Comparison of ENCODE assay signal across 8 cellular contexts in genomic region chr11:102780491-102780918, GRCh38. TPM values are rescaled to one million over a fixed set of nuclear protein-coding genes. Genes with fewer than 3 reads are reported as not detected.
A peak's percentile ranks its signal among the peaks of the same experiment; 100 is the strongest.
DNase-seq lines count a peak whose midpoint lies in the region; ATAC-seq and TF ChIP-seq lines count a peak whose summit lies in the region.

Gene MMP10, minus strand, starts transcription at chr11:102780628. Its CDS starts 37 bp downstream, at chr11:102780591.

- no peak for ATAC-seq in HG03139 (IDR thresholded peaks at IDR 0.05; ENCODE audit: unreplicated experiment)
- no peak for ATAC-seq in activated naive CD8-positive, alpha-beta T cell treated with anti-CD3 and anti-CD28 coated beads, Interleukin-2, amount 50 U/mL, for 24 hours

- TF ChIP-seq RAD21 in SK-N-SH (IDR thresholded peaks at IDR 0.05; ENCODE audit: low read length), result peak; percentile 34; the same call in 1 of the 2 replicates

- H3K36me3 Mint-ChIP-seq in CD14-positive monocyte, result no peaks in the 10 kb centered on the region
- no peaks in the 10 kb centered on the region for H3K36me3 Mint-ChIP-seq in activated naive CD8-positive, alpha-beta T cell treated with anti-CD3 and anti-CD28 coated beads, Interleukin-2, amount 50 U/mL, for 24 hours (ENCODE audit: low read depth)

- H4K20me1 ChIP-seq in SK-N-SH (ENCODE audit: insufficient read depth), result no peaks in the 10 kb centered on the region

- peaks cover 5 to 11% (median 9%) of the 10 kb centered on the region in 3 donors for H3K27me3 Mint-ChIP-seq in CD14-positive monocyte (ENCODE audit: low read depth in 3 of 3)
- H3K27me3 Mint-ChIP-seq in activated naive CD8-positive, alpha-beta T cell treated with anti-CD3 and anti-CD28 coated beads, Interleukin-2, amount 50 U/mL, for 24 hours, result peaks cover 6% of the 10 kb centered on the region

- H3K9me2 ChIP-seq in SK-N-SH, result no peaks in the 10 kb centered on the region

- H3K79me2 ChIP-seq in SK-N-SH (ENCODE audit: insufficient read depth), result no peaks in the 10 kb centered on the region

- no peak within 1 kb of the TSS for H3K9ac ChIP-seq in SK-N-SH

- peak; percentile 36 for TF ChIP-seq CTCF in CD14-positive monocyte (IDR thresholded peaks at IDR 0.05)
- peak; percentile 65 for TF ChIP-seq CTCF in HFF-Myc (IDR thresholded peaks at IDR 0.05; ENCODE audit: low read depth, low read length, missing control alignments)
- TF ChIP-seq CTCF in SK-N-SH (IDR thresholded peaks at IDR 0.05), result peak; percentile 70

- H3K27me3 ChIP-seq in SK-N-SH (ENCODE audit: insufficient read depth), result no peaks in the 10 kb centered on the region

- POLR2A ChIA-PET in SK-N-SH (lab: Yijun Ruan, JAX), result no interaction called here

- H3K27ac Mint-ChIP-seq in CD14-positive monocyte, result no peak within 1 kb of the TSS
- H3K27ac Mint-ChIP-seq in activated naive CD8-positive, alpha-beta T cell treated with anti-CD3 and anti-CD28 coated beads, Interleukin-2, amount 50 U/mL, for 24 hours, result no peak within 1 kb of the TSS

- peaks cover 0 to 10% of the 10 kb centered on the region in 2 experiments; a peak in 2 of 4 replicates for H3K4me1 ChIP-seq in SK-N-SH (ENCODE audit: control insufficient read depth in 1 of 2, insufficient read depth in 2 of 2, low read depth in 1 of 2, low read length in 1 of 2)

- H3K9me3 ChIP-seq in SK-N-SH, result no peaks in the 10 kb centered on the region

- H3K9me3 Mint-ChIP-seq in CD14-positive monocyte, result peaks cover 0 to 1% (median 0%) of the 10 kb centered on the region in 7 donors
- peaks cover 3% of the 10 kb centered on the region for H3K9me3 Mint-ChIP-seq in activated naive CD8-positive, alpha-beta T cell treated with anti-CD3 and anti-CD28 coated beads, Interleukin-2, amount 50 U/mL, for 24 hours

- peaks cover 4% of the 10 kb centered on the region for H3F3A ChIP-seq in SK-N-SH (replicated peaks; ENCODE audit: insufficient read depth)

- H2AFZ ChIP-seq in SK-N-SH (ENCODE audit: low read depth), result peak within 1 kb of the TSS; percentile 63; the same call in 1 of the 2 replicates

- TF ChIP-seq EP300 in SK-N-SH (IDR thresholded peaks at IDR 0.05; ENCODE audit: borderline replicate concordance in 1 of 2, low read depth in 1 of 2, low read length in 1 of 2), result no peak

- H3K36me3 ChIP-seq in SK-N-SH (replicated peaks in 1 of 2; ENCODE audit: control insufficient read depth in 1 of 2, insufficient read depth in 2 of 2, low read length in 1 of 2), result no peaks in the 10 kb centered on the region

- CTCF ChIA-PET in SK-N-SH (lab: Yijun Ruan, JAX), result interaction anchor here (1.0 to 1.6 kb wide), 2 partner anchors 11 to 13 kb away, joined by 3 to 7 read pairs; no protein-coding TSS in a partner anchor

- DNase-seq in CD14-positive monocyte (ENCODE audit: low spot score) (no peak), HFF-Myc (ENCODE audit: extremely low read depth, low read depth) (peak; percentile 50), SK-N-SH (no peak), iPS-NIHi11 (ENCODE audit: low spot score) (peak; percentile 69), NOMO-1 (lab: John Stamatoyannopoulos, UW; ENCODE audit: unreplicated experiment in 2 of 2) (no peak)
- DNase-seq in activated naive CD4-positive, alpha-beta T cell treated with Interleukin-2 at 50 U/mL for 16 hours, result no peak
- DNase-seq in activated naive CD8-positive, alpha-beta T cell treated with anti-CD3 and anti-CD28 coated beads, Interleukin-2, amount 50 U/mL, for 24 hours, result no peak

- no peaks in the 10 kb centered on the region for H3K4me1 Mint-ChIP-seq in CD14-positive monocyte
- H3K4me1 Mint-ChIP-seq in activated naive CD8-positive, alpha-beta T cell treated with anti-CD3 and anti-CD28 coated beads, Interleukin-2, amount 50 U/mL, for 24 hours, result no peaks in the 10 kb centered on the region

- 3% methylated on average over 2 of the region's 2 CpGs for WGBS in SK-N-SH (ENCODE audit: low lambda C conversion rate)

- H3K4me3 ChIP-seq in HFF-Myc (replicated peaks; ENCODE audit: low read depth, low read length) (no peak within 1 kb of the TSS), SK-N-SH (ENCODE audit: low read depth in 2 of 2, low read length in 1 of 2) (no peak within 1 kb of the TSS; a peak in 1 of 4 replicates)

- intact Hi-C loops in CD14-positive monocyte (cut with micrococcal nuclease), result no loop called here

- no peak within 1 kb of the TSS; the same call in 1 of the 2 replicates for H3K4me2 ChIP-seq in SK-N-SH

- peak within 1 kb of the TSS in 1 of 2 donors; percentile 37 for H3K4me3 Mint-ChIP-seq in CD14-positive monocyte
- no peak within 1 kb of the TSS for H3K4me3 Mint-ChIP-seq in activated naive CD8-positive, alpha-beta T cell treated with anti-CD3 and anti-CD28 coated beads, Interleukin-2, amount 50 U/mL, for 24 hours

- H3K27ac ChIP-seq in SK-N-SH (ENCODE audit: low read depth in 2 of 2, low read length in 1 of 2), result peak within 1 kb of the TSS in 1 of 2 experiments; percentile 14; a peak in 1 of 4 replicates

TF ChIP-seq in SK-N-SH, 30 proteins besides CTCF, POLR2A, EP300 and RAD21:
- no peak for TF ChIP-seq MEF2A (IDR thresholded peaks at IDR 0.05; ENCODE audit: borderline replicate concordance, low read depth)
- no peak for TF ChIP-seq ELF1 (IDR thresholded peaks at IDR 0.05)
- peak; percentile 11; the same call in 1 of the 2 replicates for TF ChIP-seq NFIC (IDR thresholded peaks at IDR 0.05; ENCODE audit: borderline replicate concordance)
- TF ChIP-seq JUND (IDR thresholded peaks at IDR 0.05), result peak; percentile 62
- TF ChIP-seq, protein P1, sequence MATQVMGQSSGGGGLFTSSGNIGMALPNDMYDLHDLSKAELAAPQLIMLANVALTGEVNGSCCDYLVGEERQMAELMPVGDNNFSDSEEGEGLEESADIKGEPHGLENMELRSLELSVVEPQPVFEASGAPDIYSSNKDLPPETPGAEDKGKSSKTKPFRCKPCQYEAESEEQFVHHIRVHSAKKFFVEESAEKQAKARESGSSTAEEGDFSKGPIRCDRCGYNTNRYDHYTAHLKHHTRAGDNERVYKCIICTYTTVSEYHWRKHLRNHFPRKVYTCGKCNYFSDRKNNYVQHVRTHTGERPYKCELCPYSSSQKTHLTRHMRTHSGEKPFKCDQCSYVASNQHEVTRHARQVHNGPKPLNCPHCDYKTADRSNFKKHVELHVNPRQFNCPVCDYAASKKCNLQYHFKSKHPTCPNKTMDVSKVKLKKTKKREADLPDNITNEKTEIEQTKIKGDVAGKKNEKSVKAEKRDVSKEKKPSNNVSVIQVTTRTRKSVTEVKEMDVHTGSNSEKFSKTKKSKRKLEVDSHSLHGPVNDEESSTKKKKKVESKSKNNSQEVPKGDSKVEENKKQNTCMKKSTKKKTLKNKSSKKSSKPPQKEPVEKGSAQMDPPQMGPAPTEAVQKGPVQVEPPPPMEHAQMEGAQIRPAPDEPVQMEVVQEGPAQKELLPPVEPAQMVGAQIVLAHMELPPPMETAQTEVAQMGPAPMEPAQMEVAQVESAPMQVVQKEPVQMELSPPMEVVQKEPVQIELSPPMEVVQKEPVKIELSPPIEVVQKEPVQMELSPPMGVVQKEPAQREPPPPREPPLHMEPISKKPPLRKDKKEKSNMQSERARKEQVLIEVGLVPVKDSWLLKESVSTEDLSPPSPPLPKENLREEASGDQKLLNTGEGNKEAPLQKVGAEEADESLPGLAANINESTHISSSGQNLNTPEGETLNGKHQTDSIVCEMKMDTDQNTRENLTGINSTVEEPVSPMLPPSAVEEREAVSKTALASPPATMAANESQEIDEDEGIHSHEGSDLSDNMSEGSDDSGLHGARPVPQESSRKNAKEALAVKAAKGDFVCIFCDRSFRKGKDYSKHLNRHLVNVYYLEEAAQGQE (IDR thresholded peaks at IDR 0.05; ENCODE audit: low read depth, low read length), result no peak
- TF ChIP-seq, protein P2, sequence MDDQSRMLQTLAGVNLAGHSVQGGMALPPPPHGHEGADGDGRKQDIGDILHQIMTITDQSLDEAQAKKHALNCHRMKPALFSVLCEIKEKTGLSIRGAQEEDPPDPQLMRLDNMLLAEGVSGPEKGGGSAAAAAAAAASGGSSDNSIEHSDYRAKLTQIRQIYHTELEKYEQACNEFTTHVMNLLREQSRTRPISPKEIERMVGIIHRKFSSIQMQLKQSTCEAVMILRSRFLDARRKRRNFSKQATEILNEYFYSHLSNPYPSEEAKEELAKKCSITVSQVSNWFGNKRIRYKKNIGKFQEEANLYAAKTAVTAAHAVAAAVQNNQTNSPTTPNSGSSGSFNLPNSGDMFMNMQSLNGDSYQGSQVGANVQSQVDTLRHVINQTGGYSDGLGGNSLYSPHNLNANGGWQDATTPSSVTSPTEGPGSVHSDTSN (IDR thresholded peaks at IDR 0.05), result peak; percentile 33
- TF ChIP-seq GATA2 (CRISPR knock-in tag; IDR thresholded peaks at IDR 0.05), result no peak
- no peak for TF ChIP-seq USF2 (IDR thresholded peaks at IDR 0.05; ENCODE audit: borderline replicate concordance, low read depth, low read length)
- no peak for TF ChIP-seq POLR2AphosphoS5 (IDR thresholded peaks at IDR 0.05; ENCODE audit: low read depth, low read length)
- TF ChIP-seq MAX (IDR thresholded peaks at IDR 0.05; ENCODE audit: low read depth), result no peak
- no peak for TF ChIP-seq EZH2phosphoT487 (IDR thresholded peaks at IDR 0.05; ENCODE audit: borderline replicate concordance, low read depth)
- TF ChIP-seq SMC3 (IDR thresholded peaks at IDR 0.05; ENCODE audit: low read depth, low read length), result peak; percentile 45
- peak; percentile 79 for TF ChIP-seq FOSL2 (IDR thresholded peaks at IDR 0.05; ENCODE audit: borderline replicate concordance, low read depth)
- TF ChIP-seq SIN3A (IDR thresholded peaks at IDR 0.05; ENCODE audit: borderline replicate concordance, low read depth, low read length), result no peak
- no peak for TF ChIP-seq FOXM1 (IDR thresholded peaks at IDR 0.05; ENCODE audit: low read depth)
- no peak for TF ChIP-seq FOXJ3 (CRISPR knock-in tag; IDR thresholded peaks at IDR 0.05)
- no peak for TF ChIP-seq TAF1 (IDR thresholded peaks at IDR 0.05; ENCODE audit: borderline replicate concordance, low read depth, low read length)
- peak; percentile 38 for TF ChIP-seq TCF12 (IDR thresholded peaks at IDR 0.05)
- no peak for TF ChIP-seq GABPA (IDR thresholded peaks at IDR 0.05; ENCODE audit: low read depth)

RNA-seq across cellular contexts. Expression of gene MMP10, which starts in this region (rescaled TPM):
- polyA plus RNA-seq in CD14-positive monocyte, result not detected
- polyA plus RNA-seq in SK-N-SH (2012; rRNA removed), result 1.4 and 2.2 TPM in 2 replicates
- 1.8 and 2.6 TPM in 2 replicates for polyA plus RNA-seq in SK-N-SH (2012; cell fraction: cytosol; rRNA removed)
- 0.52 and 1.6 TPM in 2 replicates for polyA plus RNA-seq in SK-N-SH (2012; cell fraction: nucleus; rRNA removed)

Comparison
In these comparisons a context has a peak if more than half of its experiments do, and no peak if none do; other contexts are left out.
1. DNase-seq: peak in HFF-Myc (single experiment) and iPS-NIHi11 (single experiment); none in CD14-positive monocyte (single experiment), SK-N-SH (single experiment), activated naive CD4-positive, alpha-beta T cell treated with Interleukin-2 at 50 U/mL for 16 hours (single experiment), NOMO-1 (0 of 2) and activated naive CD8-positive, alpha-beta T cell treated with anti-CD3 and anti-CD28 coated beads, Interleukin-2, amount 50 U/mL, for 24 hours (single experiment).
2. Peak in every context shown above with its lines, with median percentiles within 50 percentile points of each other: CTCF ChIP-seq.